ENCODE assay signal across 21 cellular contexts in the genomic region with DNA sequence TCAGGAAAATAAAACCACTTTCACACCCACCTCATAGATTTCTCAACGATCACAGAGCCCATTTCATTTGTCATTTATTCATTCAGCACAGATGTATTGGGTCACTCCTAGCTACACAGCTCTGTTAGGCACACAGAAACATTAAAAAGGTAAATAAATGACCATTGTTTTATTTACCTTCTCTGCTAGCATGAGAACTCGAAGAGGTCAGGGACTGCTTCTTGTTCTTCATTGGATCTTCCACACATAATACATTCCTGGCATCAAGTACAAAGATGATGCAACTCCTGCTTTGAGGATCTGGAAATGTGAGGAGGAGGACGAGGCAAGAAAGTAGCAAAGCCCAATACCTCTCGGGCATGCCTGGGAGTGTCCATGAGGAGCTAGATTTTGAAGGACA.
"Had no signal": no experiment of that assay in that cellular context is flagged by ENCODE, and none has a peak within 500 bp of the region (broad histone marks: within the 10 kb centered on the region; RNA-seq: fewer than 3 reads in every experiment).

No MANE protein-coding gene starts in this region.

- H3K4me3 ChIP-seq: cardiac muscle cell, stomach had no signal

- H3K9me3 ChIP-seq: stomach had no signal

- H3K9me3 Mint-ChIP-seq: activated T-helper 1 cell treated with anti-CD3 and anti-CD28 coated beads, Interleukin-12 subunit alpha, Interleukin-12 subunit beta, Interleukin-2, Interleukin-4 antibody, amounts not matched to agents 30 ng/mL and 10 ng/mL and 1 ng/mL, durations not matched to agents 14 hours and 24 hours and 36 hours had no signal

- H3K27ac Mint-ChIP-seq: activated naive CD8-positive, alpha-beta T cell; activated T-helper 1 cell treated with anti-CD3 and anti-CD28 coated beads, Interleukin-12 subunit alpha, Interleukin-12 subunit beta, Interleukin-2, Interleukin-4 antibody, amounts not matched to agents 30 ng/mL and 10 ng/mL and 1 ng/mL, durations not matched to agents 14 hours and 24 hours and 36 hours; T-helper 17 cell; type B pancreatic cell had no signal

- ATAC-seq: left colon, T-helper 17 cell had no signal

- H3K27me3 ChIP-seq: cardiac muscle cell, stomach had no signal

- H3K36me3 Mint-ChIP-seq: activated naive CD8-positive, alpha-beta T cell; type B pancreatic cell had no signal

- H3K4me3 Mint-ChIP-seq: activated naive CD8-positive, alpha-beta T cell; activated T-helper 1 cell treated with anti-CD3 and anti-CD28 coated beads, Interleukin-12 subunit alpha, Interleukin-12 subunit beta, Interleukin-2, Interleukin-4 antibody, amounts not matched to agents 30 ng/mL and 10 ng/mL and 1 ng/mL, durations not matched to agents 14 hours and 24 hours and 36 hours; nephron progenitor cell; T-helper 17 cell; type B pancreatic cell had no signal

- H3K4me1 ChIP-seq: stomach had no signal

- H3K27ac ChIP-seq: cardiac muscle cell, stomach, VCaP had no signal

- H3K27me3 Mint-ChIP-seq: type B pancreatic cell had no signal

- DNase-seq: activated CD4-positive, CD25-positive, alpha-beta regulatory T cell treated with anti-CD3 and anti-CD28 coated beads, Interleukin-2, amount 50 U/mL, for 72 hours; activated gamma-delta T cell treated with Interleukin-2 at 50 U/mL for 16 hours; amniotic stem cell; dermis blood vessel endothelial cell; effector memory CD4-positive, alpha-beta T cell; hypothalamus; islet precursor cell; left colon; nephron progenitor cell; nucleus accumbens; posterior cingulate gyrus; small intestine; stimulated activated CD4-positive, alpha-beta T cell treated with anti-CD3 and anti-CD28 coated beads, Interleukin-15, amount 100 ng/mL, for 24 hours; stimulated activated CD4-positive, alpha-beta T cell treated with anti-CD3 and anti-CD28 coated beads, Interleukin-2, amount 100 ng/mL, for 48 hours; stomach; T-helper 17 cell had no signal
